In the genomic region with DNA sequence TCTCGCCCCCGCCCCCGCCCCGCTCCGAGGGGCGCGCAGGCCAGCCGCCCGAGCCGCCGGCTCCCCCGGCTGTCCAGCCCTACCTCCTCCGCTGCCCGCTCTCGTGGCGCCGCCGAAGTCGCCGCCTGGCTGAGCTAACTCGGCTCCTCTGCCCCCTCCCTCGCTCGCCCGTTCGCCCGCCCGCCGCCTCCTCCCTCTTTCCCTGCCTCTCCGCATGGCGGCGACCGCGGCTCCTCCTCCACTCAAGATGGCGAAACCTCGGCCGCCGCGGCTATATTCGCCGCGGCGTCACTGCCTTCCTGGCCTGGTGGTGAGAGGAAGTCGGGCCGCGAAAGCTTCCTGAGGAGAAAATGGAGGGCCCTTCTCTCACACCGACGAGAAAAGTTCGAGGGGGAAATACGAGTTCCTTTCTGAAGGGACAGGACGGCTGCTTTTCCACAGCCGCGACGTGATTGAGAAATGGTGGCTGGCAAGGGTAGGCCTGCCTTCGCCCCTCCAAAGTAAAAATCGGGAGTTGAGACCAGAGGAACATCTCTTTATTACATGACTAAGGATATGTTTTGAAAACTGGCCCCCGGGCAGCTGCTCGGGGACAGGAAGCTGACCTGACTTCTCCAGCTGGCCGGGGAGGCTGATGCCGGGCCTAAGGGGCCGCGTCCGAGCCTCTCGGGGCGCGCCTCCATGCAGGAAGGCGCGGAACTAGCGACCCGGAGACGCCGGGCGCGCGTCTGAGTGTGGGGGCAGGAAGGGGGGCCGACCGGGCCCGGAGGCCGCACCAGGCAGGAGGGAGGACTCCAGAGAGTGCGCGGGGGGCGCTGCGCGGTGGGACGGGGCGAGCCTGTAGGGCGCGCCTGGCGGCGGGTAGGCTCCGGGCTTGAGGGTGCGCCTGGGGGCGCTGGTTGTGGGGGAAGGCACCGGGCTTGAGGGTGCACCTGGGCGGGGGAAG, we compare ENCODE assay signal across 1 cellular context.
TF ChIP-seq lines count a peak whose summit lies in the region.

TSS of gene DDX6 (minus strand) at position 150 of the 946 bp plus-strand sequence. CDS start 4,913 bp downstream, outside the sequence.

TF ChIP-seq in GM12878, 131 proteins besides CTCF, POLR2A, EP300 and RAD21 (continued from another document):
- TF ChIP-seq GATAD2B (conservative IDR thresholded peaks at IDR 0.05; ENCODE audit: low read depth) (peak; percentile 31; the same call in 1 of the 2 replicates), POU2F2 (IDR thresholded peaks at IDR 0.05; ENCODE audit: borderline replicate concordance, low read depth, low read length) (no peak; the same call in 2 of the 3 replicates), ZNF217 (IDR thresholded peaks at IDR 0.05) (no peak), EGR1 (IDR thresholded peaks at IDR 0.05; ENCODE audit: borderline replicate concordance in 1 of 2, low read depth in 2 of 2, low read length in 2 of 2) (peak in 1 of 2 experiments; percentile 73; a peak in 1 of 3 replicates), HDAC6 (IDR thresholded peaks at IDR 0.05; ENCODE audit: unreplicated experiment) (peak; percentile 40), CHD1 (IDR thresholded peaks at IDR 0.05; ENCODE audit: low read depth, low read length) (peak; percentile 84), IKZF1 (conservative IDR thresholded peaks at IDR 0.05) (0 out of 2 replicates have a peak, but pooled peaks have one; percentile 58), MTA2 (IDR thresholded peaks at IDR 0.05; ENCODE audit: low read depth) (no peak), MEF2A (IDR thresholded peaks at IDR 0.05; ENCODE audit: insufficient read depth, low read depth, low read length) (peak; percentile 41; the same call in 1 of the 2 replicates), REST (IDR thresholded peaks at IDR 0.05; ENCODE audit: low read depth, low read length) (0 out of 2 replicates have a peak, but pooled peaks have one; percentile 32), PKNOX1 (IDR thresholded peaks at IDR 0.05) (0 out of 2 replicates have a peak, but pooled peaks have one; percentile 21), SMAD5 (IDR thresholded peaks at IDR 0.05; ENCODE audit: low read depth) (no peak; the same call in 1 of the 2 replicates), FOXK2 (IDR thresholded peaks at IDR 0.05) (no peak), MYC (IDR thresholded peaks at IDR 0.05; ENCODE audit: insufficient read depth, insufficient read length, insufficient replicate concordance, low read length, severe bottlenecking) (no peak), CHD4 (IDR thresholded peaks at IDR 0.05) (no peak), RAD51 (IDR thresholded peaks at IDR 0.05) (no peak), JUNB (IDR thresholded peaks at IDR 0.05) (no peak), DPF2 (IDR thresholded peaks at IDR 0.05) (0 out of 2 replicates have a peak, but pooled peaks have one; percentile 58), RCOR1 (conservative IDR thresholded peaks at IDR 0.05; ENCODE audit: low read depth, low read length) (peak; percentile 35; the same call in 1 of the 2 replicates), TCF3 (IDR thresholded peaks at IDR 0.05; ENCODE audit: borderline replicate concordance, insufficient read depth, low read depth, low read length) (peak; percentile 74; the same call in 1 of the 2 replicates), PML (IDR thresholded peaks at IDR 0.05; ENCODE audit: low read length) (0 out of 2 replicates have a peak, but pooled peaks have one; percentile 61), MLLT1 (IDR thresholded peaks at IDR 0.05) (peak; percentile 73), CEBPB (IDR thresholded peaks at IDR 0.05; ENCODE audit: borderline replicate concordance in 1 of 2, low read depth in 2 of 2, low read length in 2 of 2) (no peak), ZNF622 (IDR thresholded peaks at IDR 0.05) (no peak), SUZ12 (IDR thresholded peaks at IDR 0.05; ENCODE audit: unreplicated experiment) (no peak), MXI1 (IDR thresholded peaks at IDR 0.05; ENCODE audit: low read depth, low read length) (no peak), SPI1 (IDR thresholded peaks at IDR 0.05; ENCODE audit: borderline replicate concordance, insufficient read depth, low read depth, low read length) (peak; percentile 8; the same call in 1 of the 2 replicates), IKZF2 (IDR thresholded peaks at IDR 0.05) (0 out of 4 replicates have a peak, but pooled peaks of 1 of the 2 experiments have one; percentile 20), GABPA (IDR thresholded peaks at IDR 0.05; ENCODE audit: low read depth) (no peak), HDGF (IDR thresholded peaks at IDR 0.05) (0 out of 2 replicates have a peak, but pooled peaks have one; percentile 11), ZNF24 (IDR thresholded peaks at IDR 0.05) (0 out of 2 replicates have a peak, but pooled peaks have one; percentile 31), ZBTB33 (IDR thresholded peaks at IDR 0.05) (no peak), BACH1 (IDR thresholded peaks at IDR 0.05; ENCODE audit: borderline replicate concordance) (peak; percentile 60; the same call in 1 of the 2 replicates), YY1 (IDR thresholded peaks at IDR 0.05; ENCODE audit: low read depth, low read length) (peak; percentile 95), ATF3 (IDR thresholded peaks at IDR 0.05; ENCODE audit: borderline replicate concordance, extremely low read depth, low read depth, low read length) (no peak), SMC3 (IDR thresholded peaks at IDR 0.05; ENCODE audit: borderline replicate concordance, low read length) (0 out of 2 replicates have a peak, but pooled peaks have one; percentile 10), ETV6 (conservative IDR thresholded peaks at IDR 0.05 in 1 of 2, IDR thresholded peaks at IDR 0.05 in 1 of 2; ENCODE audit: borderline replicate concordance in 1 of 2, low read depth in 1 of 2) (peak in 1 of 2 experiments; percentile 24; a peak in 1 of 4 replicates), E2F4 (IDR thresholded peaks at IDR 0.05; ENCODE audit: low read depth, low read length) (no peak), TAF1 (IDR thresholded peaks at IDR 0.05; ENCODE audit: borderline replicate concordance, low read depth, low read length) (peak; percentile 99), LARP7 (IDR thresholded peaks at IDR 0.05) (peak; percentile 64; the same call in 1 of the 2 replicates), ZSCAN29 (IDR thresholded peaks at IDR 0.05) (no peak)
- TF ChIP-seq, protein P1, sequence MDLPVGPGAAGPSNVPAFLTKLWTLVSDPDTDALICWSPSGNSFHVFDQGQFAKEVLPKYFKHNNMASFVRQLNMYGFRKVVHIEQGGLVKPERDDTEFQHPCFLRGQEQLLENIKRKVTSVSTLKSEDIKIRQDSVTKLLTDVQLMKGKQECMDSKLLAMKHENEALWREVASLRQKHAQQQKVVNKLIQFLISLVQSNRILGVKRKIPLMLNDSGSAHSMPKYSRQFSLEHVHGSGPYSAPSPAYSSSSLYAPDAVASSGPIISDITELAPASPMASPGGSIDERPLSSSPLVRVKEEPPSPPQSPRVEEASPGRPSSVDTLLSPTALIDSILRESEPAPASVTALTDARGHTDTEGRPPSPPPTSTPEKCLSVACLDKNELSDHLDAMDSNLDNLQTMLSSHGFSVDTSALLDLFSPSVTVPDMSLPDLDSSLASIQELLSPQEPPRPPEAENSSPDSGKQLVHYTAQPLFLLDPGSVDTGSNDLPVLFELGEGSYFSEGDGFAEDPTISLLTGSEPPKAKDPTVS (IDR thresholded peaks at IDR 0.05; ENCODE audit: low read depth, low read length): no peak
- TF ChIP-seq, protein P2, sequence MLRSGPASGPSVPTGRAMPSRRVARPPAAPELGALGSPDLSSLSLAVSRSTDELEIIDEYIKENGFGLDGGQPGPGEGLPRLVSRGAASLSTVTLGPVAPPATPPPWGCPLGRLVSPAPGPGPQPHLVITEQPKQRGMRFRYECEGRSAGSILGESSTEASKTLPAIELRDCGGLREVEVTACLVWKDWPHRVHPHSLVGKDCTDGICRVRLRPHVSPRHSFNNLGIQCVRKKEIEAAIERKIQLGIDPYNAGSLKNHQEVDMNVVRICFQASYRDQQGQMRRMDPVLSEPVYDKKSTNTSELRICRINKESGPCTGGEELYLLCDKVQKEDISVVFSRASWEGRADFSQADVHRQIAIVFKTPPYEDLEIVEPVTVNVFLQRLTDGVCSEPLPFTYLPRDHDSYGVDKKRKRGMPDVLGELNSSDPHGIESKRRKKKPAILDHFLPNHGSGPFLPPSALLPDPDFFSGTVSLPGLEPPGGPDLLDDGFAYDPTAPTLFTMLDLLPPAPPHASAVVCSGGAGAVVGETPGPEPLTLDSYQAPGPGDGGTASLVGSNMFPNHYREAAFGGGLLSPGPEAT (IDR thresholded peaks at IDR 0.05; ENCODE audit: low read depth): peak; percentile 32
TF ChIP-seq in GM12878: peak in this region for 48.
